9 cellular contexts compared by ENCODE assay signal in the genomic region with DNA sequence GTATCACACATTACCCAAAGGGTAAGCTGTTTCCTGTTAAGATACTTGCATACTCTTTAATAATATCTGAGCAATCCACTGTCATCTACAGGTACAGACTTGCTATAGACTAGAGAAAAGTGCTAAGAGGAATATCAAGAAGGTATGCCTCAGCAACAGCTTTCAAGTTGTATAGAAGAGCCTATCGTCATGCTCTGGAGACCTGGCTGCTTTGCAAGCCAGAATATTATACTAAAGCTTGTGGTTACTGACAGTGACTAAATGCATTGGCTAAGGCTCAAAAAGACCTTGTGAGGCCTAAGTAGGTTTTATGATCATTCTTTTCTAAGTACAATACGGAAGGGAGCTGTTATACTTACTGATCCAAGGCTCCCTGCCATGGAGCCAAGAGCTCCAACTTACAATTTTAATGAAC. TPM values are rescaled to one million over a fixed set of nuclear protein-coding genes. Genes with fewer than 3 reads are reported as not detected.
DNase-seq lines count a peak whose midpoint lies in the region; ATAC-seq and TF ChIP-seq lines count a peak whose summit lies in the region.
"Had no signal": no experiment of that assay in that cellular context is flagged by ENCODE, and none has a peak within 500 bp of the region (broad histone marks: within the 10 kb centered on the region; RNA-seq: fewer than 3 reads in every experiment).

No MANE protein-coding gene starts in this region.

- no peak overlapping the region for H3K27ac ChIP-seq in Panc1 (ENCODE audit: low read length)

- CTCF ChIA-PET in AG04449 (lab: Yijun Ruan, JAX) = interaction anchor here (1.0 to 1.3 kb wide), 2 partner anchors 19 to 244 kb away, joined by 3 to 4 read pairs; no protein-coding TSS in a partner anchor
- CTCF ChIA-PET in Panc1 (lab: Charles Lee) = no interaction called here

- H3K9me3 ChIP-seq in Panc1 (ENCODE audit: control insufficient read depth, insufficient read depth, low read depth, low read length) = no peaks in the 10 kb centered on the region
- H3K9me3 ChIP-seq: heart right ventricle had no signal

- POLR2A ChIA-PET in AG04449 (lab: Yijun Ruan, JAX) = interaction anchor here (1.1 kb wide), 1 partner anchor 207 kb away, joined by 4 read pairs; a partner anchor contains a TSS
- POLR2A ChIA-PET in Panc1 (lab: Charles Lee) = interaction anchor here (0.5 to 0.6 kb wide), 2 partner anchors 12 to 206 kb away, joined by 3 to 13 read pairs; no protein-coding TSS in a partner anchor

- H3K27me3 ChIP-seq in Panc1 (ENCODE audit: control insufficient read depth, insufficient read depth, low read length) = no peaks in the 10 kb centered on the region
- H3K27me3 ChIP-seq: heart right ventricle had no signal

- in situ Hi-C loops in Panc1 (cut with HindIII; ENCODE audit: low pct_unique_long_range_greater_than_20kb, low sequenced_read_pairs) = no loop called here

- DNase-seq in AG04449 (ENCODE audit: low read depth, low spot score) (peak; percentile 52), Panc1 (ENCODE audit: low read depth, low spot score) (peak; percentile 5), foreskin fibroblast (peak; percentile 62 to 83), DMS153 treated with DMSO at 0.1 percent for 48 hours (lab: John Stamatoyannopoulos, UW; ENCODE audit: unreplicated experiment) (no peak), NCI-H146 (lab: John Stamatoyannopoulos, UW) (no peak)
- DNase-seq in stimulated activated CD4-positive, alpha-beta T cell treated with anti-CD3 and anti-CD28 coated beads, Interleukin-15, amount 100 ng/mL, for 24 hours = no peak
- DNase-seq: heart right ventricle had no signal

- peaks cover 3% of the 10 kb centered on the region; the same call in 1 of the 2 replicates for H3K36me3 ChIP-seq in Panc1 (ENCODE audit: control insufficient read depth, insufficient read depth, low read length)

- intact Hi-C loops in Panc1 (cut with micrococcal nuclease; ENCODE audit: unreplicated experiment) = loop anchor here (10.0 kb wide), 1 partner anchor 143 kb away; a partner anchor contains a TSS

- TF ChIP-seq CTCF in AG04449 (IDR thresholded peaks at IDR 0.05; ENCODE audit: insufficient read depth, low read length, missing control alignments) = no peak
- no peak for TF ChIP-seq CTCF in Panc1 (IDR thresholded peaks at IDR 0.05)
- TF ChIP-seq CTCF in foreskin fibroblast (IDR thresholded peaks at IDR 0.05; ENCODE audit: low read depth, low read length) = no peak

- ATAC-seq in GM18861 (IDR thresholded peaks at IDR 0.05; ENCODE audit: unreplicated experiment) (peak; percentile 97), HG03064 (IDR thresholded peaks at IDR 0.05; ENCODE audit: low read depth, unreplicated experiment) (peak; percentile 79), Panc1 (peak; percentile 75)

- H3K4me3 ChIP-seq in AG04449 (ENCODE audit: low read depth, low read length) = no peak overlapping the region
- no peak overlapping the region for H3K4me3 ChIP-seq in Panc1 (ENCODE audit: low read depth in 2 of 2, low read length in 2 of 2)
- no peak overlapping the region for H3K4me3 ChIP-seq in foreskin fibroblast (ENCODE audit: low read depth in 1 of 2, low read length in 2 of 2)
- H3K4me3 ChIP-seq: heart right ventricle had no signal

- BruUV-seq in Panc1 (replicated peaks; lab: Mats Ljungman, UMichigan) = no TSS peak

- H3K4me1 ChIP-seq in Panc1 (ENCODE audit: control insufficient read depth, insufficient read depth, low read length) = peaks cover 12% of the 10 kb centered on the region; the same call in 1 of the 2 replicates

RNA-seq across cellular contexts. Expression of a gene that starts 11.3 kb away (rescaled TPM):
- total RNA-seq in Panc1 (2021; ENCODE audit: unreplicated experiment) = 243 TPM
- 131 TPM for polyA plus RNA-seq in Panc1 (2012; ENCODE audit: insufficient read length)

Comparison
In these comparisons a context has a peak if more than half of its experiments do, and no peak if none do; other contexts are left out.
1. DNase-seq: peak in AG04449 (single experiment), Panc1 (single experiment) and foreskin fibroblast (2 of 2); none in DMS153 treated with DMSO at 0.1 percent for 48 hours (single experiment), stimulated activated CD4-positive, alpha-beta T cell treated with anti-CD3 and anti-CD28 coated beads, Interleukin-15, amount 100 ng/mL, for 24 hours (single experiment) and NCI-H146 (single experiment).
2. Peak in every context shown above with its lines, with median percentiles within 50 percentile points of each other: ATAC-seq.